19 cellular contexts compared by ENCODE assay signal in genomic region chr1:1507305-1507704, GRCh38.
"Had no signal": no experiment of that assay in that cellular context is flagged by ENCODE, and none has a peak within 500 bp of the region (broad histone marks: within the 10 kb centered on the region; RNA-seq: fewer than 3 reads in every experiment).

No MANE protein-coding gene starts in this region.

- FAIRE-seq: endothelial cell of umbilical vein, kidney had no signal

- ATAC-seq: foreskin keratinocyte; left colon; left ventricle myocardium superior; naive thymus-derived CD4-positive, alpha-beta T cell; psoas muscle; right lobe of liver; stimulated activated effector memory CD8-positive, alpha-beta T cell treated with anti-CD3 and anti-CD28 coated beads, Interleukin-12 subunit alpha, Interleukin-12 subunit beta, amount 100 ng/mL, for 72 hours had no signal

- H3K36me3 ChIP-seq: right lobe of liver, tibial nerve had no signal

- H3K27me3 Mint-ChIP-seq: naive thymus-derived CD4-positive, alpha-beta T cell; stimulated activated naive CD8-positive, alpha-beta T cell treated with anti-CD3 and anti-CD28 coated beads, Interleukin-15, Interleukin-2, amounts not matched to agents 100 ng/mL and 50 ng/mL, for 24 hours had no signal

- DNase-seq: effector CD4-positive, alpha-beta T cell; endodermal cell; erythroblast; foreskin keratinocyte; kidney; left colon; left ventricle myocardium superior; naive thymus-derived CD4-positive, alpha-beta T cell; psoas muscle; retina; right lobe of liver; stimulated activated CD4-positive, alpha-beta T cell treated with anti-CD3 and anti-CD28 coated beads, Interleukin-4, amount 100 ng/mL, for 1 hour; stimulated activated CD8-positive, alpha-beta memory T cell treated with anti-CD3 and anti-CD28 coated beads, Interleukin-4, amount 100 ng/mL, for 48 hours had no signal

- H3K36me3 Mint-ChIP-seq: naive thymus-derived CD4-positive, alpha-beta T cell; stimulated activated effector memory CD8-positive, alpha-beta T cell treated with anti-CD3 and anti-CD28 coated beads, Interleukin-12 subunit alpha, Interleukin-12 subunit beta, amount 100 ng/mL, for 72 hours had no signal

- H3K27ac Mint-ChIP-seq: endodermal cell; stimulated activated effector memory CD8-positive, alpha-beta T cell treated with anti-CD3 and anti-CD28 coated beads, Interleukin-12 subunit alpha, Interleukin-12 subunit beta, amount 100 ng/mL, for 72 hours; stimulated activated naive CD8-positive, alpha-beta T cell treated with anti-CD3 and anti-CD28 coated beads, Interleukin-15, Interleukin-2, amounts not matched to agents 100 ng/mL and 50 ng/mL, for 24 hours had no signal

- H3K4me3 ChIP-seq: coronary artery, lung, psoas muscle, right lobe of liver, tibial nerve had no signal

- H3K9me3 Mint-ChIP-seq: endodermal cell; naive thymus-derived CD4-positive, alpha-beta T cell; stimulated activated effector memory CD8-positive, alpha-beta T cell treated with anti-CD3 and anti-CD28 coated beads, Interleukin-12 subunit alpha, Interleukin-12 subunit beta, amount 100 ng/mL, for 72 hours; stimulated activated naive CD8-positive, alpha-beta T cell treated with anti-CD3 and anti-CD28 coated beads, Interleukin-15, Interleukin-2, amounts not matched to agents 100 ng/mL and 50 ng/mL, for 24 hours had no signal

- H3K4me1 ChIP-seq: foreskin keratinocyte had no signal

- H3K4me3 Mint-ChIP-seq: endodermal cell; naive thymus-derived CD4-positive, alpha-beta T cell; stimulated activated effector memory CD8-positive, alpha-beta T cell treated with anti-CD3 and anti-CD28 coated beads, Interleukin-12 subunit alpha, Interleukin-12 subunit beta, amount 100 ng/mL, for 72 hours; stimulated activated naive CD8-positive, alpha-beta T cell treated with anti-CD3 and anti-CD28 coated beads, Interleukin-15, Interleukin-2, amounts not matched to agents 100 ng/mL and 50 ng/mL, for 24 hours had no signal

- H3K27ac ChIP-seq: coronary artery, foreskin keratinocyte, psoas muscle, right lobe of liver, tibial nerve had no signal

- H3K27me3 ChIP-seq: foreskin keratinocyte, right lobe of liver, tibial nerve had no signal

- H3K9me3 ChIP-seq: psoas muscle, right lobe of liver, tibial nerve had no signal
